In the genomic region with DNA sequence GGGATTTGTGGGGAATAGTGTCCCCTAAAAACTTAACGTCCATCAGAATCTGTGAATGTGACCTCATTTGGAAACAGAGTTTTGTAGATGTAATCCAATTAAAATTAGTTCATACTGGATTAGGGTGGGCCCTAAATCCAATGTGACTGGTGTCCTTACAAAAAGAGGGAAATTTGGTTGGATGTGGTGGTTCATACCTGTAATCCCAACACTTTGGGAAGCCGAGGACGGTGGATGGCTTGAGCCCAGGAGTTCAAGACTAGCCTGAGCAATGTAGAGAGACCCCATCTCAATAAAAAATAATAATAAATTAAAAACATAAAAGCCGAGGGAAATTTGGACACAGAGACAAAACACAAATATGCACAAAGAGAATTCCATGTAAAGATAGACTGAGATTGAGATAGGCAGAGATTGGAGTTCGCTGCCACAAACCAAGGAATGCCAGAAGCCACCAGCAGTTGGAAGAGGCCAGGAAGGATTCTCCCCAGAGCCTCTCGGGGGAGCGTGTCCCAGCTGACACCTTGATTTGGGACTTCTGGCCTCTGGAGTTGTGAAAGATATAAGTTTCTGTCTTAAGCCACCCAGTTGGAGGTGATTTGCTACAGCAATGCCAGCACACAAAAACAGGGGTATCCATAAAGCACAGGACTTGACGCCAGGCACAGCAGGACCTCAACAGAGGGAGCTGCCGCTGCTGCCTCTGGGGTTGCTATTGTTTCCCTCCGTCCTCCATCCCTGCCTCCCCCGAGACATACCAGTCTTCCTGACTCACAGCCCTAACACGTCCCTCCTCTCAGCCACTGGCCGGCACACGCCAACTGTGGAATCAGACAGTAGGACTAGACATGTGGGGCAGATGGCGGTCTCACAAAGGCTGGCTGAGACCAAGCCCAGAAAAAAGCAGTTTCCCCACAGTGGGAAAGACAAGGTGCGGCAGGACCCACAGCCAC, we compare ENCODE assay signal across 9 cellular contexts.
DNase-seq lines count a peak whose midpoint lies in the region; ATAC-seq and TF ChIP-seq lines count a peak whose summit lies in the region.
"Had no signal": no experiment of that assay in that cellular context is flagged by ENCODE, and none has a peak within 500 bp of the region (broad histone marks: within the 10 kb centered on the region; RNA-seq: fewer than 3 reads in every experiment).

No MANE protein-coding gene starts in this region.

- H3K27ac ChIP-seq in stomach smooth muscle (ENCODE audit: low read length) (peak overlapping the region; percentile 94), testis (peak overlapping the region in 1 of 2 donors; percentile 88)

- WGBS in testis, 2 donors = 71 to 80% methylated on average over 14 to 16 of the region's 16 CpGs

- H3K9ac ChIP-seq in stomach smooth muscle (ENCODE audit: low read length in 2 of 2) = peak overlapping the region; percentile 69 to 72

- no peak for TF ChIP-seq POLR2A in testis (IDR thresholded peaks at IDR 0.05)

- H3K27me3 ChIP-seq in stomach smooth muscle (ENCODE audit: control insufficient read depth in 1 of 2, insufficient read depth in 2 of 2, low read length in 2 of 2) = no peaks in the 10 kb centered on the region
- no peaks in the 10 kb centered on the region for H3K27me3 ChIP-seq in testis

- peak; percentile 93 for DNase-seq in HPDE6-E6E7 (ENCODE audit: extremely low spot score)
- peak; percentile 94 to 98 for DNase-seq in cardiac fibroblast (ENCODE audit: low read depth in 2 of 2)
- DNase-seq in kidney glomerular epithelial cell (lab: John Stamatoyannopoulos, UW) = peak; percentile 95
- no peak for DNase-seq in pons (ENCODE audit: low spot score)
- DNase-seq in mucosa of gallbladder (ENCODE audit: low spot score) = no peak
- no peak for DNase-seq in testis
- DNase-seq: activated CD8-positive, alpha-beta T cell treated with anti-CD3 and anti-CD28 coated beads for 36 hours had no signal

- intact Hi-C loops in testis (cut with DNase I; ENCODE audit: low total_unique reads) = no loop called here

- H3K9me3 ChIP-seq in stomach smooth muscle (ENCODE audit: control insufficient read depth in 2 of 2, low read length in 2 of 2) (no peaks in the 10 kb centered on the region), testis (no peaks in the 10 kb centered on the region)

- no peaks in the 10 kb centered on the region for H3K36me3 ChIP-seq in stomach smooth muscle (ENCODE audit: control insufficient read depth in 2 of 2, insufficient read depth in 2 of 2, low read length in 2 of 2)
- no peaks in the 10 kb centered on the region for H3K36me3 ChIP-seq in testis (ENCODE audit: low read depth, missing control alignments)

- TF ChIP-seq CTCF in cardiac fibroblast (IDR thresholded peaks at IDR 0.05; ENCODE audit: low read depth, low read length) (peak; percentile 19), testis (IDR thresholded peaks at IDR 0.05) (no peak)

- H3K4me3 ChIP-seq in cardiac fibroblast (replicated peaks in 1 of 2; ENCODE audit: low read depth in 2 of 2, low read length in 2 of 2) (no peak overlapping the region), stomach smooth muscle (ENCODE audit: low read length in 2 of 2) (no peak overlapping the region), testis (no peak overlapping the region)

- ATAC-seq in GM19397 (IDR thresholded peaks at IDR 0.05; ENCODE audit: unreplicated experiment) = no peak
- ATAC-seq: activated CD8-positive, alpha-beta T cell treated with anti-CD3 and anti-CD28 coated beads for 36 hours had no signal

- H3K4me1 ChIP-seq in stomach smooth muscle (ENCODE audit: control insufficient read depth, insufficient read depth, low read length) (peaks cover 75% of the 10 kb centered on the region), testis (peaks cover 25% of the 10 kb centered on the region)

Comparison
In these comparisons a context has a peak if more than half of its experiments do, and no peak if none do; other contexts are left out.
1. DNase-seq: peak in HPDE6-E6E7 (single experiment), cardiac fibroblast (2 of 2) and kidney glomerular epithelial cell (single experiment); none in pons (single experiment), mucosa of gallbladder (single experiment) and testis (single experiment).